ENCODE assay signal across 20 cellular contexts in genomic region chr18:9569178-9569577, GRCh38. TPM values are rescaled to one million over a fixed set of nuclear protein-coding genes. Genes with fewer than 3 reads are reported as not detected.
DNase-seq lines count a peak whose midpoint lies in the region; ATAC-seq and TF ChIP-seq lines count a peak whose summit lies in the region.
"Had no signal": no experiment of that assay in that cellular context is flagged by ENCODE, and none has a peak within 500 bp of the region (broad histone marks: within the 10 kb centered on the region; RNA-seq: fewer than 3 reads in every experiment).

No MANE protein-coding gene starts in this region.

- no peaks in the 10 kb centered on the region for H3K9me3 Mint-ChIP-seq in Calu3 (ENCODE audit: low read depth, unreplicated experiment)
- H3K9me3 Mint-ChIP-seq: CD14-positive monocyte; CD4-positive, alpha-beta memory T cell; CD8-positive, alpha-beta memory T cell had no signal

- POLR2A ChIA-PET in PC-3 (lab: Charles Lee; ENCODE audit: unreplicated experiment) = interaction anchor here (0.6 kb wide), 1 partner anchor 142 kb away, joined by 3 read pairs; no protein-coding TSS in a partner anchor

- 0 out of 2 replicates have a peak, but pooled peaks cover 5% of the 10 kb centered on the region for H3K79me2 ChIP-seq in PC-3 (ENCODE audit: low read length)

- CTCF ChIA-PET in PC-3 (lab: Charles Lee) = interaction anchor here (0.6 to 1.2 kb wide), 2 partner anchors 46 to 114 kb away, joined by 3 to 4 read pairs; no protein-coding TSS in a partner anchor
- CTCF ChIA-PET in Calu3 (lab: Charles Lee) = interaction anchor here (0.6 kb wide), 2 partner anchors 174 to 358 kb away, joined by 3 to 4 read pairs; no protein-coding TSS in a partner anchor

- H3K4me1 ChIP-seq in PC-3 (ENCODE audit: insufficient read depth, low read length) = peaks cover 9% of the 10 kb centered on the region
- H3K4me1 ChIP-seq in colonic mucosa = no peaks in the 10 kb centered on the region
- H3K4me1 ChIP-seq in mucosa of descending colon (ENCODE audit: low read depth) = peaks cover 8% of the 10 kb centered on the region
- no peaks in the 10 kb centered on the region for H3K4me1 ChIP-seq in foreskin keratinocyte
- H3K4me1 ChIP-seq: BE2C, BLaER1 had no signal

- no peaks in the 10 kb centered on the region for H3K9me3 ChIP-seq in PC-3 (ENCODE audit: low read length)
- H3K9me3 ChIP-seq in colonic mucosa = no peaks in the 10 kb centered on the region
- H3K9me3 ChIP-seq in mucosa of descending colon = no peaks in the 10 kb centered on the region
- H3K9me3 ChIP-seq in WERI-Rb-1 (ENCODE audit: severe bottlenecking) = no peaks in the 10 kb centered on the region
- H3K9me3 ChIP-seq: A549, BE2C, BLaER1 had no signal

- BruUV-seq in PC-3 (replicated peaks; lab: Mats Ljungman, UMichigan) (no TSS peak), Calu3 (replicated peaks; lab: Mats Ljungman, UMichigan) (no TSS peak)

- no peak overlapping the region for H3K4me2 ChIP-seq in PC-3 (ENCODE audit: low read length)
- H3K4me2 ChIP-seq: A549, BLaER1 had no signal

- no peak overlapping the region for H3K27ac ChIP-seq in PC-3 (ENCODE audit: low read length)
- H3K27ac ChIP-seq in colonic mucosa = peak overlapping the region; percentile 64
- no peak overlapping the region for H3K27ac ChIP-seq in foreskin keratinocyte
- no peak overlapping the region for H3K27ac ChIP-seq in WERI-Rb-1
- H3K27ac ChIP-seq: 22Rv1, A549, BLaER1 had no signal

- H4K20me1 ChIP-seq in PC-3 (ENCODE audit: low read length) = 0 out of 2 replicates have a peak, but pooled peaks cover 4% of the 10 kb centered on the region
- H4K20me1 ChIP-seq: BLaER1 had no signal

- H3K9ac ChIP-seq in PC-3 (ENCODE audit: low read length) (no peak overlapping the region), colonic mucosa (ENCODE audit: low read depth in 2 of 2, low read length in 2 of 2) (no peak overlapping the region)
- H3K9ac ChIP-seq: BLaER1 had no signal

- H3K9me2 ChIP-seq in PC-3 (replicated peaks; ENCODE audit: low read length) = no peaks in the 10 kb centered on the region

- no peaks in the 10 kb centered on the region for H3F3A ChIP-seq in PC-3 (ENCODE audit: low read length, unreplicated experiment)

- ATAC-seq in PC-3 = peak; percentile 72
- peak; percentile 81 for ATAC-seq in left colon
- peak; percentile 69 for ATAC-seq in mucosa of descending colon
- no peak for ATAC-seq in foreskin keratinocyte
- ATAC-seq: A549 had no signal

- H3K36me3 ChIP-seq in PC-3 (ENCODE audit: low read depth, low read length) = peaks cover 71% of the 10 kb centered on the region
- H3K36me3 ChIP-seq in colonic mucosa = no peaks in the 10 kb centered on the region
- no peaks in the 10 kb centered on the region for H3K36me3 ChIP-seq in mucosa of descending colon (ENCODE audit: low read depth)
- H3K36me3 ChIP-seq in WERI-Rb-1 = peaks cover 44% of the 10 kb centered on the region
- H3K36me3 ChIP-seq: BE2C had no signal

- intact Hi-C loops in PC-3 (cut with micrococcal nuclease) (no loop called here), colonic mucosa (cut with DNase I) (no loop called here), left colon (cut with DNase I, micrococcal nuclease) (no loop called here), mucosa of descending colon (cut with DNase I, micrococcal nuclease) (no loop called here), Calu3 (cut with micrococcal nuclease; ENCODE audit: unreplicated experiment) (no loop called here)

- DNase-seq in PC-3 (no peak), colonic mucosa (peak; percentile 36), left colon (peak in 1 of 2 donors; percentile 47), mucosa of descending colon (peak in 2 of 3 donors; percentile 51 to 62), foreskin keratinocyte (no peak), Calu3 (no peak), WERI-Rb-1 (no peak), SW480 (ENCODE audit: low spot score) (no peak)
- DNase-seq: BE2C; C1 segment of cervical spinal cord; CD4-positive, alpha-beta memory T cell; CD4-positive, CD25-positive, alpha-beta regulatory T cell; CD8-positive, alpha-beta memory T cell; COR-L47; DMS79 treated with DMSO at 0.1 percent for 48 hours; GF-D8 had no signal

- no peaks in the 10 kb centered on the region for H3K4me1 Mint-ChIP-seq in Calu3 (ENCODE audit: low read depth, unreplicated experiment)

- H3K27me3 ChIP-seq in PC-3 (ENCODE audit: low read length) = no peaks in the 10 kb centered on the region
- no peaks in the 10 kb centered on the region for H3K27me3 ChIP-seq in colonic mucosa
- no peaks in the 10 kb centered on the region for H3K27me3 ChIP-seq in foreskin keratinocyte
- H3K27me3 ChIP-seq in WERI-Rb-1 (ENCODE audit: insufficient read depth, low read depth, severe bottlenecking) = no peaks in the 10 kb centered on the region
- H3K27me3 ChIP-seq: BE2C, BLaER1 had no signal

- TF ChIP-seq CTCF in PC-3 (conservative IDR thresholded peaks at IDR 0.05; ENCODE audit: low read depth, low read length) = no peak
- TF ChIP-seq CTCF in colonic mucosa (IDR thresholded peaks at IDR 0.05) = no peak
- TF ChIP-seq CTCF in mucosa of descending colon (IDR thresholded peaks at IDR 0.05) = no peak
- TF ChIP-seq CTCF in foreskin keratinocyte (conservative IDR thresholded peaks at IDR 0.05) = no peak
- no peak for TF ChIP-seq CTCF in Calu3 (IDR thresholded peaks at IDR 0.05; ENCODE audit: unreplicated experiment)
- TF ChIP-seq CTCF in WERI-Rb-1 (IDR thresholded peaks at IDR 0.05; ENCODE audit: low read depth, low read length) = no peak

- no peaks in the 10 kb centered on the region for H3K27me3 Mint-ChIP-seq in Calu3 (ENCODE audit: unreplicated experiment)
- H3K27me3 Mint-ChIP-seq: CD4-positive, alpha-beta memory T cell; CD4-positive, CD25-positive, alpha-beta regulatory T cell; CD8-positive, alpha-beta memory T cell had no signal

- H3K4me3 Mint-ChIP-seq in Calu3 (ENCODE audit: low read depth, unreplicated experiment) = no peak overlapping the region
- H3K4me3 Mint-ChIP-seq: CD14-positive monocyte; CD4-positive, alpha-beta memory T cell; CD4-positive, CD25-positive, alpha-beta regulatory T cell; CD8-positive, alpha-beta memory T cell had no signal

- H2AFZ ChIP-seq in PC-3 (ENCODE audit: low read length) = no peak overlapping the region

- H3K36me3 Mint-ChIP-seq in Calu3 (ENCODE audit: insufficient read depth, unreplicated experiment) = peaks cover 10% of the 10 kb centered on the region

- H3K27ac Mint-ChIP-seq in Calu3 (ENCODE audit: unreplicated experiment) = no peak overlapping the region
- H3K27ac Mint-ChIP-seq: CD14-positive monocyte; CD4-positive, CD25-positive, alpha-beta regulatory T cell had no signal

- no peak overlapping the region for H3K4me3 ChIP-seq in PC-3 (ENCODE audit: low read length)
- no peak overlapping the region for H3K4me3 ChIP-seq in colonic mucosa
- H3K4me3 ChIP-seq in mucosa of descending colon = no peak overlapping the region
- H3K4me3 ChIP-seq in WERI-Rb-1 (ENCODE audit: low read depth, low read length) = no peak overlapping the region
- H3K4me3 ChIP-seq: A549, BLaER1 had no signal

RNA-seq across cellular contexts. Expression of gene PPP4R1, which starts 45.2 kb away (rescaled TPM):
- total RNA-seq in PC-3 (2014; rRNA removed) = 154 and 185 TPM in 2 replicates
- total RNA-seq in colonic mucosa = 10 to 100 TPM; 52.5 to 77.5 TPM
- total RNA-seq in left colon = 10 to 100 TPM; 73.7 to 74.9 TPM
- total RNA-seq in mucosa of descending colon = 100 to 1,000 TPM in 1 of 3 donors, 10 to 100 TPM in 2; 79.6 to 109 (median 81.3) TPM
- total RNA-seq in foreskin keratinocyte = 142 and 147 TPM in 2 replicates
- polyA plus RNA-seq in foreskin keratinocyte = 53.3 and 58.5 TPM in 2 replicates
- 110 and 115 TPM in 2 replicates for total RNA-seq in Calu3 (2022)

Comparison
In these comparisons a context has a peak if more than half of its experiments do, and no peak if none do; other contexts are left out.
1. DNase-seq: peak in colonic mucosa (single experiment) and mucosa of descending colon (2 of 3); none in PC-3 (single experiment), foreskin keratinocyte (0 of 2), Calu3 (single experiment), WERI-Rb-1 (single experiment) and SW480 (single experiment).